ENCODE assay signal across 8 cellular contexts in the genomic region with DNA sequence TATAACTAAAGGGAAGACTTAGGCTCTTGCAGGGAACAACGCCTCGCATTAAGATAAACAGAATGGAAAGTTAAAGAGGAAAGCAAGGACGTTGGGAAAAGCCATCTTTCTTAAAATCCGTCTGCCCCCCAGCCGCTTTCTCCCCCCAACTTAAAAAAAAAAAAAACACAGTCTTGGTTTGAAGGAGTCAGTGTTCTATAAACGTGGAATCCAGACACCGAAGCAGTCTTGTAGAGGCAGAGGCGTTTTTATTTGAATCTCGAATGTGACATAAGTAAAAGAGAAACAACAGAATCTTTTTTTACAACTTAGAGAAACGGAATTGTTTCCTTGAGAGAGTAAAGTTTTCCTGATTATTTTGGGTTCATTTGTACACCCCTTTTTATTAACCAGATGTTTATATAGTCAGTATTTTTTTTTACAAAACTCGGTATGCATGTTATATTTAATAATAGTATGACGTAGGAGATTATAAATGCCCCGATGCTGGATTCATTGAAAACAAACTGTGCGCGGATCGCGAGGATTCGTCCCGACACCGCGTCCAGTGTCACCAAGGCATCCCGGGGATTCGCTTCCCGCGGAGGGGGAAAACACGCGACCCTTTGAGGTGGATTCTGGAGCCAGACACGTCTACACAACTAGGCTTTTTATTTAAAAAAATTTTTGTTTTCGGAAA. TPM values are rescaled to one million over a fixed set of nuclear protein-coding genes. Genes with fewer than 3 reads are reported as not detected.
DNase-seq lines count a peak whose midpoint lies in the region; ATAC-seq and TF ChIP-seq lines count a peak whose summit lies in the region.

No MANE protein-coding gene starts in this region.

- H3K27ac ChIP-seq in endodermal cell (ENCODE audit: low read depth, low read length) = peak overlapping the region; percentile 98

- H3K27ac Mint-ChIP-seq in T-helper 1 cell treated with Interleukin-12 subunit alpha and Interleukin-12 subunit beta and Interleukin-4 antibody, amounts not matched to agents 30 μg/mL and 1 μg/mL, for 36 hours = peak overlapping the region; percentile 80
- H3K27ac Mint-ChIP-seq in endodermal cell (peak overlapping the region; percentile 92), natural killer cell (peak overlapping the region; percentile 88 to 93)

- H3K36me3 Mint-ChIP-seq in T-helper 1 cell treated with Interleukin-12 subunit alpha and Interleukin-12 subunit beta and Interleukin-4 antibody, amounts not matched to agents 30 μg/mL and 1 μg/mL, for 36 hours (ENCODE audit: low read depth) = peaks cover 6% of the 10 kb centered on the region
- H3K36me3 Mint-ChIP-seq in endodermal cell (ENCODE audit: low read depth) = no peaks in the 10 kb centered on the region
- H3K36me3 Mint-ChIP-seq in natural killer cell = no peaks in the 10 kb centered on the region

- H3K27me3 ChIP-seq in endodermal cell (ENCODE audit: control insufficient read depth, insufficient read depth, low read length, poor library complexity, severe bottlenecking) = peaks cover 26% of the 10 kb centered on the region

- H3K9ac ChIP-seq in endodermal cell (ENCODE audit: extremely low read depth, low read length, poor library complexity, severe bottlenecking) = peak overlapping the region; percentile 75

- no peaks in the 10 kb centered on the region for H3K4me1 ChIP-seq in endodermal cell (ENCODE audit: control insufficient read depth, insufficient read depth, low read length)

- ATAC-seq in natural killer cell (no peak), GM21529 (IDR thresholded peaks at IDR 0.05; ENCODE audit: unreplicated experiment) (no peak)

- no peaks in the 10 kb centered on the region for H3K9me3 Mint-ChIP-seq in T-helper 1 cell treated with Interleukin-12 subunit alpha and Interleukin-12 subunit beta and Interleukin-4 antibody, amounts not matched to agents 30 μg/mL and 1 μg/mL, for 36 hours
- no peaks in the 10 kb centered on the region for H3K9me3 Mint-ChIP-seq in endodermal cell
- H3K9me3 Mint-ChIP-seq in natural killer cell = no peaks in the 10 kb centered on the region

- peaks cover 81% of the 10 kb centered on the region for H3K27me3 Mint-ChIP-seq in T-helper 1 cell treated with Interleukin-12 subunit alpha and Interleukin-12 subunit beta and Interleukin-4 antibody, amounts not matched to agents 30 μg/mL and 1 μg/mL, for 36 hours (ENCODE audit: low read depth)
- H3K27me3 Mint-ChIP-seq in endodermal cell (ENCODE audit: insufficient read depth) (peaks cover 36% of the 10 kb centered on the region), natural killer cell (ENCODE audit: low read depth in 2 of 2) (peaks cover 7 to 12% of the 10 kb centered on the region in 2 donors)

- H3K4me1 Mint-ChIP-seq in T-helper 1 cell treated with Interleukin-12 subunit alpha and Interleukin-12 subunit beta and Interleukin-4 antibody, amounts not matched to agents 30 μg/mL and 1 μg/mL, for 36 hours (ENCODE audit: low read depth) = peaks cover 38% of the 10 kb centered on the region
- H3K4me1 Mint-ChIP-seq in endodermal cell = peaks cover 38% of the 10 kb centered on the region
- H3K4me1 Mint-ChIP-seq in natural killer cell = peaks cover 54 to 58% of the 10 kb centered on the region in 2 donors

- no peaks in the 10 kb centered on the region for H3K9me3 ChIP-seq in endodermal cell (ENCODE audit: control insufficient read depth, low read length)

- TF ChIP-seq CTCF in endodermal cell (conservative IDR thresholded peaks at IDR 0.05) (no peak), natural killer cell (IDR thresholded peaks at IDR 0.05) (no peak)

- intact Hi-C loops in natural killer cell (cut with micrococcal nuclease) = loop anchor here (5.0 to 10.0 kb wide), 5 partner anchors 48 to 905 kb away; a partner anchor contains a TSS

- whole genome bisulfite sequencing in endodermal cell (ENCODE audit: insufficient coverage in 1 of 2, insufficient read length in 1 of 2), 2 experiments = 0 to 1% methylated on average over 20 to 28 of the region's 29 CpGs

- peak overlapping the region; percentile 97 for H3K4me3 ChIP-seq in endodermal cell (ENCODE audit: low read length)

- H3K4me3 Mint-ChIP-seq in T-helper 1 cell treated with Interleukin-12 subunit alpha and Interleukin-12 subunit beta and Interleukin-4 antibody, amounts not matched to agents 30 μg/mL and 1 μg/mL, for 36 hours = peak overlapping the region; percentile 88
- H3K4me3 Mint-ChIP-seq in endodermal cell = peak overlapping the region; percentile 80
- peak overlapping the region; percentile 94 for H3K4me3 Mint-ChIP-seq in natural killer cell

- no peaks in the 10 kb centered on the region for H3K36me3 ChIP-seq in endodermal cell (ENCODE audit: control insufficient read depth, insufficient read depth, low read length)

- no peak for DNase-seq in T-helper 1 cell
- peak; percentile 55 for DNase-seq in RKO (ENCODE audit: low spot score)
- peak; percentile 52 for DNase-seq in endodermal cell
- no peak for DNase-seq in natural killer cell
- DNase-seq in KG1 (lab: John Stamatoyannopoulos, UW) = no peak
- no peak for DNase-seq in CD1c-positive myeloid dendritic cell (ENCODE audit: extremely low spot score)

RNA-seq across cellular contexts. Expression of a gene that starts 6.8 kb away (rescaled TPM):
- total RNA-seq in endodermal cell (10 to 100 TPM; 26.0 to 32.9 TPM), natural killer cell (100 to 1,000 TPM in 1 of 3 donors, 10 to 100 TPM in 2; 60.9 to 127 (median 82.1) TPM)
- 21.0 TPM for polyA plus RNA-seq in endodermal cell (2013, experiment 1 of 2)
- 18.5 TPM for polyA plus RNA-seq in endodermal cell (2013, experiment 2 of 2)

Comparison
In these comparisons a context has a peak if more than half of its experiments do, and no peak if none do; other contexts are left out.
1. DNase-seq: peak in RKO (single experiment) and endodermal cell (single experiment); none in T-helper 1 cell (0 of 5), natural killer cell (single experiment), KG1 (single experiment) and CD1c-positive myeloid dendritic cell (single experiment).
2. Peak in every context shown above with its lines, with median percentiles within 50 percentile points of each other: H3K27ac Mint-ChIP-seq and H3K4me3 Mint-ChIP-seq.